In genomic region chr14:93965968-93966474, GRCh38 we compare ENCODE assay signal across 1 cellular context.
TF ChIP-seq lines count a peak whose summit lies in the region.

No MANE protein-coding gene starts in this region.

TF ChIP-seq in HepG2, 621 proteins besides CTCF, POLR2A, EP300 and RAD21:
- peak; percentile 51; the same call in 1 of the 2 replicates for TF ChIP-seq NR2C2 (CRISPR knock-in tag; IDR thresholded peaks at IDR 0.05; ENCODE audit: borderline replicate concordance)
- TF ChIP-seq NR2F1 (CRISPR knock-in tag; IDR thresholded peaks at IDR 0.05), result 0 out of 4 replicates have a peak, but pooled peaks of 1 of the 2 experiments have one; percentile 21
- peak; percentile 32 for TF ChIP-seq HNF4A (CRISPR knock-in tag; IDR thresholded peaks at IDR 0.05)
- TF ChIP-seq FOSL2 (CRISPR knock-in tag; IDR thresholded peaks at IDR 0.05), result peak; percentile 69
- 0 out of 2 replicates have a peak, but pooled peaks have one; percentile 6 for TF ChIP-seq RARA (CRISPR knock-in tag; IDR thresholded peaks at IDR 0.05)
- TF ChIP-seq SMARCE1 (IDR thresholded peaks at IDR 0.05; ENCODE audit: borderline replicate concordance), result no peak
- no peak for TF ChIP-seq RARG (CRISPR knock-in tag; IDR thresholded peaks at IDR 0.05; ENCODE audit: low read depth)
